10 cellular contexts compared by ENCODE assay signal in genomic region chr13:98581971-98582702, GRCh38. TPM values are rescaled to one million over a fixed set of nuclear protein-coding genes. Genes with fewer than 3 reads are reported as not detected.
A peak's percentile ranks its signal among the peaks of the same experiment; 100 is the strongest.
DNase-seq lines count a peak whose midpoint lies in the region; ATAC-seq and TF ChIP-seq lines count a peak whose summit lies in the region.
"Had no signal": no experiment of that assay in that cellular context is flagged by ENCODE, and none has a peak within 500 bp of the region (broad histone marks: within the 10 kb centered on the region; RNA-seq: fewer than 3 reads in every experiment).

No MANE protein-coding gene starts in this region.

- H3K4me1 ChIP-seq in esophagus squamous epithelium (peaks cover 26 to 75% (median 34%) of the 10 kb centered on the region in 3 donors), smooth muscle cell (ENCODE audit: low read depth) (peaks cover 12% of the 10 kb centered on the region), prostate gland (replicated peaks) (no peaks in the 10 kb centered on the region)

- no peak overlapping the region for H3K4me3 ChIP-seq in esophagus squamous epithelium
- no peak overlapping the region for H3K4me3 ChIP-seq in smooth muscle cell
- no peak overlapping the region for H3K4me3 ChIP-seq in prostate gland
- H3K4me3 ChIP-seq: SJSA1 had no signal

- no peaks in the 10 kb centered on the region for H3K9me3 ChIP-seq in esophagus squamous epithelium
- H3K9me3 ChIP-seq in smooth muscle cell (replicated peaks; ENCODE audit: low read depth): no peaks in the 10 kb centered on the region
- no peaks in the 10 kb centered on the region for H3K9me3 ChIP-seq in prostate gland
- H3K9me3 ChIP-seq: SJSA1 had no signal

- H2AFZ ChIP-seq in smooth muscle cell (ENCODE audit: low read depth): peak overlapping the region; percentile 14

- DNase-seq in NCI-H2196 (lab: John Stamatoyannopoulos, UW; ENCODE audit: unreplicated experiment) (peak; percentile 18), NCI-H2196 treated with DMSO at 0.1 percent for 48 hours (lab: John Stamatoyannopoulos, UW; ENCODE audit: unreplicated experiment) (no peak), NCI-H524 (lab: John Stamatoyannopoulos, UW) (peak; percentile 93 to 94), esophagus squamous epithelium (lab: John Stamatoyannopoulos, UW) (no peak), smooth muscle cell (lab: John Stamatoyannopoulos, UW; ENCODE audit: unreplicated experiment) (no peak), prostate gland (ENCODE audit: low spot score) (no peak)
- DNase-seq in activated effector memory CD4-positive, alpha-beta T cell treated with Interleukin-2 at 50 U/mL for 16 hours: no peak
- DNase-seq: left colon had no signal

- intact Hi-C loops in esophagus squamous epithelium (cut with DNase I) (no loop called here), prostate gland (cut with DNase I) (no loop called here)

- H3K27ac ChIP-seq in esophagus squamous epithelium (peak overlapping the region; percentile 51 to 79 (median 66)), smooth muscle cell (ENCODE audit: low read depth) (peak overlapping the region; percentile 93), prostate gland (no peak overlapping the region)
- H3K27ac ChIP-seq: SJSA1 had no signal

- peak overlapping the region; percentile 34 for H3K4me2 ChIP-seq in smooth muscle cell

- ATAC-seq in HG02678 (IDR thresholded peaks at IDR 0.05; ENCODE audit: unreplicated experiment): no peak
- ATAC-seq: left colon had no signal

- WGBS in esophagus squamous epithelium, 2 donors: 24 to 42% methylated on average over 2 of the region's 2 CpGs
- 10% methylated on average over 2 of the region's 2 CpGs for WGBS in smooth muscle cell (ENCODE audit: low lambda C conversion rate)
- WGBS in prostate gland: 53% methylated on average over 2 of the region's 2 CpGs

- peaks cover 23% of the 10 kb centered on the region for H3F3A ChIP-seq in smooth muscle cell (ENCODE audit: low read depth)

- no peak for TF ChIP-seq POLR2A in esophagus squamous epithelium (IDR thresholded peaks at IDR 0.05)
- TF ChIP-seq POLR2A in prostate gland (IDR thresholded peaks at IDR 0.05): no peak

- peak overlapping the region; percentile 68 for H3K9ac ChIP-seq in smooth muscle cell (ENCODE audit: low read depth)

- H3K27me3 ChIP-seq in esophagus squamous epithelium: no peaks in the 10 kb centered on the region
- no peaks in the 10 kb centered on the region for H3K27me3 ChIP-seq in smooth muscle cell (ENCODE audit: low read depth)
- no peaks in the 10 kb centered on the region for H3K27me3 ChIP-seq in prostate gland (replicated peaks; ENCODE audit: insufficient read depth)
- H3K27me3 ChIP-seq: SJSA1 had no signal

- H3K36me3 ChIP-seq in esophagus squamous epithelium (no peaks in the 10 kb centered on the region), smooth muscle cell (ENCODE audit: low read depth) (no peaks in the 10 kb centered on the region), prostate gland (no peaks in the 10 kb centered on the region)

- TF ChIP-seq CTCF in esophagus squamous epithelium (IDR thresholded peaks at IDR 0.05) (peak in 1 of 6 experiments; percentile 10), smooth muscle cell (IDR thresholded peaks at IDR 0.05; ENCODE audit: borderline replicate concordance, insufficient read depth, poor library complexity, severe bottlenecking) (no peak), prostate gland (IDR thresholded peaks at IDR 0.05) (no peak)

- H3K79me2 ChIP-seq in smooth muscle cell (ENCODE audit: low read depth): no peaks in the 10 kb centered on the region

- no peaks in the 10 kb centered on the region for H4K20me1 ChIP-seq in smooth muscle cell (ENCODE audit: low read depth)

RNA-seq across cellular contexts. Expression of gene STK24, which starts 5.2 kb away (rescaled TPM):
- total RNA-seq in esophagus squamous epithelium (100 to 1,000 TPM; 119 to 156 (median 130) TPM), smooth muscle cell (76.6 and 89.1 TPM in 2 replicates), prostate gland (100 to 1,000 TPM in 1 of 2 donors, 10 to 100 TPM in 1; 80.5 to 187 TPM)
- polyA plus RNA-seq in smooth muscle cell: 80.2 and 105 TPM in 2 replicates

Comparison
In these comparisons a context has a peak if more than half of its experiments do, and no peak if none do; other contexts are left out.
1. DNase-seq: peak in NCI-H2196 (single experiment) and NCI-H524 (2 of 2); none in NCI-H2196 treated with DMSO at 0.1 percent for 48 hours (single experiment), esophagus squamous epithelium (single experiment), smooth muscle cell (single experiment), activated effector memory CD4-positive, alpha-beta T cell treated with Interleukin-2 at 50 U/mL for 16 hours (single experiment) and prostate gland (single experiment).
2. H3K27ac ChIP-seq: peak in esophagus squamous epithelium (4 of 4) and smooth muscle cell (single experiment); none in prostate gland (0 of 2).